ENCODE assay signal across 11 cellular contexts in the genomic region with DNA sequence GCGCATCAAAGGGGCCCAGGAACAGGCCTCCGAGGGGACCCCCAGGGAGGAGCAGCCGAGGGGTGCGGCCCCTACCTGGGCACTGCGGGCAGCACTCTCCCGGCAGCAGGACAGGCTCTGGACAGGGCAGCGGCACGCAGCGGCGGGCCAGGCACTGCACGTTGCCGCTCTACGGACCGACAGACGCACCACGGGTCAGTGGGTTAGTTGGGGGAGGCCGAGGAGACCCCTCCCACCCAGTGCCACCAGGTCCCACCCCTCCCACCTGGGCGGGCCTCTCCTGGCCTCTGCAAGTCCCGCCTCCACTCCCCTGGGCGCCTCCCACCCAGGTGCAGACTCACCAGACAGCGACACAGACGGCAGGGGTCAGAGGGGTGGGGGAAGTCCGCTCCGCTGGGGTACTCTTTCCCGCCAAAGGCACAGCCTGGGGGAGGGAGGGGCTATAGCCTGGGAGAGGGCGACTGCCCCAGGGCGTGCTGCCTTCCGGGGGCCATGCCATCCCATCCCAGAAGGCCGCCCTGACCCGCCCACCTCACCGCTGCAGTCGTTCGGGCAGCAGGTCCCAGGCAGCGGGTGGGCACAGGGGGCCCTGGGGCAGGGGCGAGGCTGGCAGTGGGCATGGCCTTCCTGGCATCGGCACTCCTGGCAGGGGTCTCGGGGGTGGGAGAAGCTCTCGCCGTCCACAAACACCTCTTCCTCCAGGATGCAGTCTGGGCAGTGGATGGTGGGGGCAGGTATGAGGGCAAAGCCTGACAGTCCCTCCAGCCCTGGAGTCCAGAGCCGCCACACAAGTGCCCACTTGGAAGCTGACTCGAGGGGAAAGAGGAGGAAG. TPM values are rescaled to one million over a fixed set of nuclear protein-coding genes. Genes with fewer than 3 reads are reported as not detected.
DNase-seq lines count a peak whose midpoint lies in the region; ATAC-seq lines count a peak whose summit lies in the region.
"Had no signal": no experiment of that assay in that cellular context is flagged by ENCODE, and none has a peak within 500 bp of the region (broad histone marks: within the 10 kb centered on the region; RNA-seq: fewer than 3 reads in every experiment).

No MANE protein-coding gene starts in this region.

- CTCF ChIA-PET in activated CD8-positive, alpha-beta memory T cell treated with anti-CD3 and anti-CD28 coated beads, Interleukin-2, amount 10 ng/mL, durations not matched to agents 7 days and 5 days (lab: Charles Lee) = no interaction called here

- peaks cover 16% of the 10 kb centered on the region for H3K27me3 Mint-ChIP-seq in activated CD8-positive, alpha-beta memory T cell treated with anti-CD3 and anti-CD28 coated beads, Interleukin-2, amount 10 ng/mL, durations not matched to agents 7 days and 5 days

- H3K4me1 Mint-ChIP-seq in activated CD8-positive, alpha-beta memory T cell treated with anti-CD3 and anti-CD28 coated beads, Interleukin-2, amount 10 ng/mL, durations not matched to agents 7 days and 5 days = no peaks in the 10 kb centered on the region

- H3K4me3 ChIP-seq in iPS-18c (ENCODE audit: insufficient read depth, low read depth, low read length) (peak overlapping the region; percentile 34; the same call in 1 of the 2 replicates), subcutaneous abdominal adipose tissue (ENCODE audit: low read depth in 1 of 5, low read length in 5 of 5) (peak overlapping the region in 3 of 5 donors; percentile 2 to 52 (median 34))

- H3K4me1 ChIP-seq in subcutaneous abdominal adipose tissue (ENCODE audit: control insufficient read depth in 5 of 5, insufficient read depth in 5 of 5, low read length in 5 of 5) = no peaks in the 10 kb centered on the region

- H3K27ac ChIP-seq in subcutaneous abdominal adipose tissue (ENCODE audit: low read depth, low read length) = no peak overlapping the region

- no peaks in the 10 kb centered on the region for H3K36me3 Mint-ChIP-seq in activated CD8-positive, alpha-beta memory T cell treated with anti-CD3 and anti-CD28 coated beads, Interleukin-2, amount 10 ng/mL, durations not matched to agents 7 days and 5 days

- peaks cover 0 to 13% (median 5%) of the 10 kb centered on the region in 5 donors for H3K27me3 ChIP-seq in subcutaneous abdominal adipose tissue (ENCODE audit: control insufficient read depth in 5 of 5, insufficient read depth in 4 of 5, low read length in 5 of 5)

- no peak overlapping the region for H3K27ac Mint-ChIP-seq in activated CD8-positive, alpha-beta memory T cell treated with anti-CD3 and anti-CD28 coated beads, Interleukin-2, amount 10 ng/mL, durations not matched to agents 7 days and 5 days
- H3K27ac Mint-ChIP-seq: stimulated activated naive CD8-positive, alpha-beta T cell treated with anti-CD3 and anti-CD28 coated beads, Interleukin-15, Interleukin-2, amounts not matched to agents 100 ng/mL and 50 ng/mL, for 24 hours had no signal

- no peak for DNase-seq in activated CD8-positive, alpha-beta memory T cell treated with anti-CD3 and anti-CD28 coated beads, Interleukin-2, amount 10 ng/mL, durations not matched to agents 7 days and 5 days
- no peak for DNase-seq in activated CD8-positive, alpha-beta memory T cell treated with anti-CD3 and anti-CD28 coated beads for 24 hours
- DNase-seq in activated naive CD4-positive, alpha-beta T cell treated with anti-CD3 and anti-CD28 coated beads, Interleukin-2, amount 50 U/mL, for 16 hours = peak; percentile 35
- DNase-seq in COLO668 (lab: John Stamatoyannopoulos, UW; ENCODE audit: unreplicated experiment) = no peak
- no peak for DNase-seq in occipital lobe (lab: John Stamatoyannopoulos, UW)

- no peaks in the 10 kb centered on the region for H3K36me3 ChIP-seq in subcutaneous abdominal adipose tissue (ENCODE audit: control insufficient read depth in 5 of 5, insufficient read depth in 5 of 5, low read length in 5 of 5)

- ATAC-seq in activated CD8-positive, alpha-beta memory T cell treated with anti-CD3 and anti-CD28 coated beads, Interleukin-2, amount 10 ng/mL, durations not matched to agents 7 days and 5 days = peak; percentile 11
- ATAC-seq in HG02642 (IDR thresholded peaks at IDR 0.05; ENCODE audit: poor library complexity, unreplicated experiment) = no peak

- no peak overlapping the region for H3K4me3 Mint-ChIP-seq in activated CD8-positive, alpha-beta memory T cell treated with anti-CD3 and anti-CD28 coated beads, Interleukin-2, amount 10 ng/mL, durations not matched to agents 7 days and 5 days
- H3K4me3 Mint-ChIP-seq: stimulated activated naive CD8-positive, alpha-beta T cell treated with anti-CD3 and anti-CD28 coated beads, Interleukin-15, Interleukin-2, amounts not matched to agents 100 ng/mL and 50 ng/mL, for 24 hours had no signal

- no peaks in the 10 kb centered on the region for H3K9me3 Mint-ChIP-seq in activated CD8-positive, alpha-beta memory T cell treated with anti-CD3 and anti-CD28 coated beads, Interleukin-2, amount 10 ng/mL, durations not matched to agents 7 days and 5 days (ENCODE audit: low read depth)
- H3K9me3 Mint-ChIP-seq: stimulated activated naive CD8-positive, alpha-beta T cell treated with anti-CD3 and anti-CD28 coated beads, Interleukin-15, Interleukin-2, amounts not matched to agents 100 ng/mL and 50 ng/mL, for 24 hours had no signal

- no peaks in the 10 kb centered on the region for H3K9me3 ChIP-seq in iPS-18c (ENCODE audit: control insufficient read depth, insufficient read depth, low read length)
- no peaks in the 10 kb centered on the region for H3K9me3 ChIP-seq in subcutaneous abdominal adipose tissue (ENCODE audit: control insufficient read depth in 5 of 5, low read length in 5 of 5)

- H3K9ac ChIP-seq in subcutaneous abdominal adipose tissue (ENCODE audit: low read length in 5 of 5) = no peak overlapping the region

RNA-seq across cellular contexts. Expression of gene KCP, which starts 19.2 kb away (rescaled TPM):
- total RNA-seq in activated CD8-positive, alpha-beta memory T cell treated with anti-CD3 and anti-CD28 coated beads, Interleukin-2, amount 10 ng/mL, durations not matched to agents 7 days and 5 days = under 1 TPM; 0.20 to 0.52 TPM
- 0.16 TPM for total RNA-seq in occipital lobe
- total RNA-seq: dermis microvascular lymphatic vessel endothelial cell, NCI-H460 had no signal

RNA-seq across cellular contexts. Expression of gene ATP6V1F, which starts 28.7 kb away (rescaled TPM):
- 100 to 1,000 TPM; 127 to 158 TPM for total RNA-seq in activated CD8-positive, alpha-beta memory T cell treated with anti-CD3 and anti-CD28 coated beads, Interleukin-2, amount 10 ng/mL, durations not matched to agents 7 days and 5 days
- 61.8 TPM for total RNA-seq in occipital lobe

RNA-seq across cellular contexts. Expression of gene IRF5, which starts 46.4 kb away (rescaled TPM):
- 10 to 100 TPM; 16.5 to 17.7 TPM for total RNA-seq in activated CD8-positive, alpha-beta memory T cell treated with anti-CD3 and anti-CD28 coated beads, Interleukin-2, amount 10 ng/mL, durations not matched to agents 7 days and 5 days
- 1.6 TPM for total RNA-seq in occipital lobe
